Comparison of ENCODE assay signal across 19 cellular contexts in the genomic region with DNA sequence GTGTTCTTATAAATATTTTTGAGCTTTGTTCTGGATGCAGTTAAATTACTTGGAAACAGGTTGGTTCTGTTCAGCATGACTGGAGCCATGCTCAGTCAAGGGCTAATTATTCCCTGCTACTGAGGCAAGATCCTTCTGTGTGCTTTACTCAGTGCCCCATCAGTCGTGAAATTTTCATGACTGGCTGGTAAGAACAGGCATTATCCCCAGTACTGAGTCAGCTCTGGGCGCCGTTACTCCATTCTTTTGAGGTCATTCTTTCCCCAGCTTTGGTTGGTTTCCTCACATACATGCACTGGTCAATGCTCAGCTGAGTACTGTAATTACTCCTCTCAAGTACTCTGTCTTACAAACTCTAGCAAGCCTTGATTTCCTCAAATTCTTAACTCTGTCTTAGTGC.
DNase-seq lines count a peak whose midpoint lies in the region; ATAC-seq, FAIRE-seq and TF ChIP-seq lines count a peak whose summit lies in the region.
"Had no signal": no experiment of that assay in that cellular context is flagged by ENCODE, and none has a peak within 500 bp of the region (broad histone marks: within the 10 kb centered on the region; RNA-seq: fewer than 3 reads in every experiment).

No MANE protein-coding gene starts in this region.

- H3K27me3 Mint-ChIP-seq in brain (no peaks in the 10 kb centered on the region), HFFc6 (ENCODE audit: insufficient read depth) (peaks cover 1% of the 10 kb centered on the region; the same call in 1 of the 2 replicates)
- no peaks in the 10 kb centered on the region for H3K27me3 Mint-ChIP-seq in stimulated activated naive B cell treated with anti-CD40 and anti-IgM and Interleukin-4, amounts not matched to agents 10 μg/mL and 1 μg/mL and 100 μg/mL, for 72 hours
- H3K27me3 Mint-ChIP-seq: activated T-helper 17 cell treated with anti-CD3 and anti-CD28 coated beads, Interleukin-2, amount 50 U/mL, for 72 hours; progenitor cell of endocrine pancreas had no signal

- no peak overlapping the region for H3K9ac ChIP-seq in keratinocyte (ENCODE audit: control insufficient read depth, extremely low read depth, insufficient read depth, low read length)
- H3K9ac ChIP-seq: BLaER1 had no signal

- H3K27ac Mint-ChIP-seq in brain (peak overlapping the region in 4 of 5 experiments; percentile 11 to 42 (median 32)), HFFc6 (no peak overlapping the region)
- H3K27ac Mint-ChIP-seq in stimulated activated naive B cell treated with anti-CD40 and anti-IgM and Interleukin-4, amounts not matched to agents 10 μg/mL and 1 μg/mL and 100 μg/mL, for 72 hours: no peak overlapping the region
- H3K27ac Mint-ChIP-seq: activated T-helper 17 cell treated with anti-CD3 and anti-CD28 coated beads, Interleukin-2, amount 50 U/mL, for 72 hours; GM23338; progenitor cell of endocrine pancreas had no signal

- H3K4me2 ChIP-seq in keratinocyte (ENCODE audit: control insufficient read depth, extremely low read depth, insufficient read depth, low read depth, low read length): no peak overlapping the region
- H3K4me2 ChIP-seq: BLaER1, GM23338 had no signal

- DNase-seq in AG20443 (ENCODE audit: low spot score) (peak; percentile 44), HT1080 (ENCODE audit: low read depth) (peak; percentile 9), keratinocyte (ENCODE audit: low read depth, low spot score) (no peak), HFFc6 (no peak), SKM-1 (lab: John Stamatoyannopoulos, UW; ENCODE audit: unreplicated experiment) (no peak)
- DNase-seq in stimulated activated naive B cell treated with anti-CD40 and anti-IgM and Interleukin-4, amounts not matched to agents 10 μg/mL and 1 μg/mL and 100 μg/mL, for 72 hours: no peak
- DNase-seq: activated CD4-positive, alpha-beta T cell treated with anti-CD3 and anti-CD28 coated beads, Interleukin-2, amount 50 U/mL, for 48 hours; aorta; Karpas-422; left cardiac atrium; NCI-H2081 treated with DMSO at 0.1 percent for 48 hours had no signal

- no peaks in the 10 kb centered on the region for H3K9me1 ChIP-seq in keratinocyte (ENCODE audit: control insufficient read depth, extremely low read depth, insufficient read depth, low read length)

- H3K9me3 Mint-ChIP-seq in brain: peaks cover 3 to 11% (median 9%) of the 10 kb centered on the region in 5 experiments
- H3K9me3 Mint-ChIP-seq in stimulated activated naive B cell treated with anti-CD40 and anti-IgM and Interleukin-4, amounts not matched to agents 10 μg/mL and 1 μg/mL and 100 μg/mL, for 72 hours: peaks cover 4 to 8% of the 10 kb centered on the region in 2 donors
- H3K9me3 Mint-ChIP-seq in HFFc6: no peaks in the 10 kb centered on the region; the same call in 1 of the 2 replicates
- H3K9me3 Mint-ChIP-seq: activated T-helper 17 cell treated with anti-CD3 and anti-CD28 coated beads, Interleukin-2, amount 50 U/mL, for 72 hours had no signal

- FAIRE-seq in keratinocyte (lab: Jason Lieb, UNC): peak; percentile 46
- FAIRE-seq: GM18507 had no signal

- TF ChIP-seq CTCF in brain (conservative IDR thresholded peaks at IDR 0.05) (no peak), keratinocyte (optimal IDR thresholded peaks at IDR 0.05 in 1 of 3, IDR thresholded peaks at IDR 0.05 in 1 of 3, conservative IDR thresholded peaks at IDR 0.05 in 1 of 3; ENCODE audit: extremely low read depth in 1 of 3, insufficient read depth in 2 of 3, low read length in 3 of 3) (no peak), HFFc6 (IDR thresholded peaks at IDR 0.05) (no peak)

- no peaks in the 10 kb centered on the region for H3K36me3 ChIP-seq in keratinocyte (ENCODE audit: control insufficient read depth in 2 of 2, extremely low read depth in 1 of 2, insufficient read depth in 2 of 2, low read length in 2 of 2)
- H3K36me3 ChIP-seq: tibial nerve had no signal

- no peak overlapping the region for H2AFZ ChIP-seq in keratinocyte (ENCODE audit: control insufficient read depth, low read length)
- H2AFZ ChIP-seq: GM23338 had no signal

- H3K27me3 ChIP-seq in keratinocyte (ENCODE audit: control insufficient read depth, extremely low read depth, insufficient read depth, low read length): no peaks in the 10 kb centered on the region
- H3K27me3 ChIP-seq: BLaER1, tibial nerve had no signal

- H3K4me3 Mint-ChIP-seq in brain (no peak overlapping the region), HFFc6 (no peak overlapping the region)
- no peak overlapping the region for H3K4me3 Mint-ChIP-seq in stimulated activated naive B cell treated with anti-CD40 and anti-IgM and Interleukin-4, amounts not matched to agents 10 μg/mL and 1 μg/mL and 100 μg/mL, for 72 hours
- H3K4me3 Mint-ChIP-seq: activated T-helper 17 cell treated with anti-CD3 and anti-CD28 coated beads, Interleukin-2, amount 50 U/mL, for 72 hours; GM23338 had no signal

- no peaks in the 10 kb centered on the region for H4K20me1 ChIP-seq in keratinocyte (ENCODE audit: control insufficient read depth, extremely low read depth, insufficient read depth, low read length)
- H4K20me1 ChIP-seq: BLaER1 had no signal

- peaks cover 10% of the 10 kb centered on the region for H3K4me1 ChIP-seq in keratinocyte (ENCODE audit: control insufficient read depth, extremely low read depth, insufficient read depth, low read length)
- H3K4me1 ChIP-seq: BLaER1, tibial nerve had no signal

- H3K27ac ChIP-seq in keratinocyte (ENCODE audit: control insufficient read depth, insufficient read depth, low read length): no peak overlapping the region
- H3K27ac ChIP-seq: BLaER1, tibial nerve had no signal

- dilution Hi-C loops in keratinocyte (cut with MboI; ENCODE audit: extremely low pct_ligation_motif_present, low sequenced_read_pairs): no loop called here

- H3K4me1 Mint-ChIP-seq in brain (peaks cover 23% of the 10 kb centered on the region), HFFc6 (ENCODE audit: low read depth) (peaks cover 19% of the 10 kb centered on the region)
- H3K4me1 Mint-ChIP-seq in stimulated activated naive B cell treated with anti-CD40 and anti-IgM and Interleukin-4, amounts not matched to agents 10 μg/mL and 1 μg/mL and 100 μg/mL, for 72 hours: peaks cover 5 to 7% of the 10 kb centered on the region in 2 donors

- ATAC-seq in stimulated activated naive B cell treated with anti-CD40 and anti-IgM and Interleukin-4, amounts not matched to agents 10 μg/mL and 1 μg/mL and 100 μg/mL, for 72 hours (replicated peaks): no peak
- ATAC-seq in HG03280 (IDR thresholded peaks at IDR 0.05; ENCODE audit: unreplicated experiment): no peak
- ATAC-seq: activated T-helper 17 cell treated with anti-CD3 and anti-CD28 coated beads, Interleukin-2, amount 50 U/mL, for 72 hours; GM23338; left cardiac atrium had no signal

- no peak overlapping the region for H3K4me3 ChIP-seq in keratinocyte (ENCODE audit: control insufficient read depth in 2 of 3, extremely low read depth in 1 of 3, insufficient read depth in 2 of 3, low read depth in 1 of 3, low read length in 3 of 3)
- H3K4me3 ChIP-seq: BLaER1, GM23338, tibial nerve had no signal

- no peaks in the 10 kb centered on the region for H3K9me3 ChIP-seq in keratinocyte (ENCODE audit: control insufficient read depth, low read depth, low read length)
- H3K9me3 ChIP-seq: tibial nerve had no signal

- peaks cover 30% of the 10 kb centered on the region for H3K36me3 Mint-ChIP-seq in brain
- peaks cover 21 to 43% of the 10 kb centered on the region in 2 donors for H3K36me3 Mint-ChIP-seq in stimulated activated naive B cell treated with anti-CD40 and anti-IgM and Interleukin-4, amounts not matched to agents 10 μg/mL and 1 μg/mL and 100 μg/mL, for 72 hours
- H3K36me3 Mint-ChIP-seq in HFFc6 (ENCODE audit: low read depth): peaks cover 18% of the 10 kb centered on the region

- H3K79me2 ChIP-seq in keratinocyte (ENCODE audit: control insufficient read depth, insufficient read depth, low read length): no peaks in the 10 kb centered on the region

Comparison
In these comparisons a context has a peak if more than half of its experiments do, and no peak if none do; other contexts are left out.
1. DNase-seq: peak in AG20443 (single experiment) and HT1080 (single experiment); none in keratinocyte (single experiment), stimulated activated naive B cell treated with anti-CD40 and anti-IgM and Interleukin-4, amounts not matched to agents 10 μg/mL and 1 μg/mL and 100 μg/mL, for 72 hours (single experiment), HFFc6 (single experiment) and SKM-1 (single experiment).
2. H3K27ac Mint-ChIP-seq: peak in brain (4 of 5); none in stimulated activated naive B cell treated with anti-CD40 and anti-IgM and Interleukin-4, amounts not matched to agents 10 μg/mL and 1 μg/mL and 100 μg/mL, for 72 hours (single experiment) and HFFc6 (single experiment).